Comparison of ENCODE assay signal across 1 cellular context in the genomic region with DNA sequence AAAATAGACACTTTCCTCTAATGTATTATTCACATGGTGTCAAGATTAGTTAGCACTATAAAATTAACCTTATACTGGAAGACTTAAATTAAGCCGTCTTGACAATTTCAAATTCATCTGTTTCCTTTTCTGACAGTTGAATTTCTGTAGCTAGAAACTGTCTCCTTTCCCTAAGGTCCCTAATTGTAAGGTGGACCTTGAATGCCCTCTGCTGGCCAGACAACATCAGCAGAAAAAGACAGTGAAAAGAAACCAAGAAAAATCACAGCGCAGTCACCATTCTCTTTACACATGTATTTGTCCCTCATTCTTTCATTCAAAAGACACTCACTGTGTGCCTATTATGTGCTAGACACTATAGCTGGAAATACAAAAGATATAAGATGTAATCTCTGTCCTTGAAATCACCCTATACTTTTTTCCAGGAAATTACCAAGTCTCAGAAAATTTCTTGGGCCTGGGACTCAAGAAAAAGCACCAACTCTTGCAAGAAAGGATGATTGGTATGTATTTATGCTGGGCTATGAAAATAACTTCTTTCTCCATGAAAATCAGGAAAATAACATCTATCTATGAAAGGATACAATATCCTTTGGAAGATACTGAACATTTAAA.
TF ChIP-seq lines count a peak whose summit lies in the region.

No MANE protein-coding gene starts in this region.

TF ChIP-seq in GM12878, 131 proteins besides CTCF, POLR2A, EP300 and RAD21:
- TF ChIP-seq TCF7 (IDR thresholded peaks at IDR 0.05; ENCODE audit: borderline replicate concordance) (no peak), SMC3 (IDR thresholded peaks at IDR 0.05; ENCODE audit: borderline replicate concordance, low read length) (peak; percentile 59; the same call in 1 of the 2 replicates), NR2C1 (IDR thresholded peaks at IDR 0.05) (no peak), FOXK2 (IDR thresholded peaks at IDR 0.05) (no peak), ZNF622 (IDR thresholded peaks at IDR 0.05) (no peak), ZBTB33 (IDR thresholded peaks at IDR 0.05) (no peak)
- TF ChIP-seq, protein P1, sequence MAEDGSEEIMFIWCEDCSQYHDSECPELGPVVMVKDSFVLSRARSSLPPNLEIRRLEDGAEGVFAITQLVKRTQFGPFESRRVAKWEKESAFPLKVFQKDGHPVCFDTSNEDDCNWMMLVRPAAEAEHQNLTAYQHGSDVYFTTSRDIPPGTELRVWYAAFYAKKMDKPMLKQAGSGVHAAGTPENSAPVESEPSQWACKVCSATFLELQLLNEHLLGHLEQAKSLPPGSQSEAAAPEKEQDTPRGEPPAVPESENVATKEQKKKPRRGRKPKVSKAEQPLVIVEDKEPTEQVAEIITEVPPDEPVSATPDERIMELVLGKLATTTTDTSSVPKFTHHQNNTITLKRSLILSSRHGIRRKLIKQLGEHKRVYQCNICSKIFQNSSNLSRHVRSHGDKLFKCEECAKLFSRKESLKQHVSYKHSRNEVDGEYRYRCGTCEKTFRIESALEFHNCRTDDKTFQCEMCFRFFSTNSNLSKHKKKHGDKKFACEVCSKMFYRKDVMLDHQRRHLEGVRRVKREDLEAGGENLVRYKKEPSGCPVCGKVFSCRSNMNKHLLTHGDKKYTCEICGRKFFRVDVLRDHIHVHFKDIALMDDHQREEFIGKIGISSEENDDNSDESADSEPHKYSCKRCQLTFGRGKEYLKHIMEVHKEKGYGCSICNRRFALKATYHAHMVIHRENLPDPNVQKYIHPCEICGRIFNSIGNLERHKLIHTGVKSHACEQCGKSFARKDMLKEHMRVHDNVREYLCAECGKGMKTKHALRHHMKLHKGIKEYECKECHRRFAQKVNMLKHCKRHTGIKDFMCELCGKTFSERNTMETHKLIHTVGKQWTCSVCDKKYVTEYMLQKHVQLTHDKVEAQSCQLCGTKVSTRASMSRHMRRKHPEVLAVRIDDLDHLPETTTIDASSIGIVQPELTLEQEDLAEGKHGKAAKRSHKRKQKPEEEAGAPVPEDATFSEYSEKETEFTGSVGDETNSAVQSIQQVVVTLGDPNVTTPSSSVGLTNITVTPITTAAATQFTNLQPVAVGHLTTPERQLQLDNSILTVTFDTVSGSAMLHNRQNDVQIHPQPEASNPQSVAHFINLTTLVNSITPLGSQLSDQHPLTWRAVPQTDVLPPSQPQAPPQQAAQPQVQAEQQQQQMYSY (CRISPR knock-in tag; IDR thresholded peaks at IDR 0.05): no peak
- TF ChIP-seq, protein P2, sequence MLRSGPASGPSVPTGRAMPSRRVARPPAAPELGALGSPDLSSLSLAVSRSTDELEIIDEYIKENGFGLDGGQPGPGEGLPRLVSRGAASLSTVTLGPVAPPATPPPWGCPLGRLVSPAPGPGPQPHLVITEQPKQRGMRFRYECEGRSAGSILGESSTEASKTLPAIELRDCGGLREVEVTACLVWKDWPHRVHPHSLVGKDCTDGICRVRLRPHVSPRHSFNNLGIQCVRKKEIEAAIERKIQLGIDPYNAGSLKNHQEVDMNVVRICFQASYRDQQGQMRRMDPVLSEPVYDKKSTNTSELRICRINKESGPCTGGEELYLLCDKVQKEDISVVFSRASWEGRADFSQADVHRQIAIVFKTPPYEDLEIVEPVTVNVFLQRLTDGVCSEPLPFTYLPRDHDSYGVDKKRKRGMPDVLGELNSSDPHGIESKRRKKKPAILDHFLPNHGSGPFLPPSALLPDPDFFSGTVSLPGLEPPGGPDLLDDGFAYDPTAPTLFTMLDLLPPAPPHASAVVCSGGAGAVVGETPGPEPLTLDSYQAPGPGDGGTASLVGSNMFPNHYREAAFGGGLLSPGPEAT (IDR thresholded peaks at IDR 0.05; ENCODE audit: low read depth): no peak
